Comparison of ENCODE assay signal across 8 cellular contexts in the genomic region with DNA sequence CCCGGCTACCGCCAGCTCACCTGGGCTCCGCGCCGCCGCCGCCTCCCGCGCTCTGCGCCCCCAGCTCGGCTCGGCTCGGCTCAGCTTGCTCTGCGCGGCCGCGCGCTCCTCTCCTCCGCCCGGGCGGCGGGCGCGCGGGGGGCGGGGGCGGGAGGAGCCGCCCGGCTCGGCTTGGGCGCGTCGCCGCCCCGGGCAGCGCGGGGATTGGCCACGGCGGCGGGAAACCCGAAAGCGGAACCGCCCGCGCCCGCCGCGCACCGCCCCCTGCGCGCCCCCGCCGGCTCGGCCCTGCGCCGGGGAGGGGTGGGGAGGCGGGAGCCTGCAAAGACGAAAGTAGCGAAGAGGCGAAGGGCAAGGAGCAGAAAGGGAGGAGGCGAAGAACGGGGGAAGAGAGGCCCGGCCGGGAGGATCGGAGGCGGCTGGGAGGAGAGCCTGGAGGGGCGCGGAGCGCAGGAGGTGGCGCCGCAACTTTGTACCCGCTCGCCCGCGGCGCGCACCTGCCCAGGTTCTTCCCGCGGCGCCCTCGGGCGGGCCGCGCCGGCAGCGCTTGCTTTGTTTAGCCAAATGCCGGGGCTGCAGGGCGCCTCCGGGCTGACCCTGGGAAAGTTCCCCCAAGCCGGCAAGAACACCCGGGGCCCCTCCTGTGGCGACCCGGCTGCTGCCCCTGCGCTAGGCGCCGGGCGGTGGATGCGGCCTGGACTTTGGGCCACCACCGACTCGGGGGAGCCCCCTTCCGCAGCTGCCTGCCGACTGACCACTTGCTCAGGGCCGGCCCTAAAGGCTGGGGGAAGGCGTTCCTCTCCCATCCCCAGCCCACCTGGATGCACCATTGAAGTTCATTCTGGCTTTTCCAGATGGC. TPM values are rescaled to one million over a fixed set of nuclear protein-coding genes. Genes with fewer than 3 reads are reported as not detected.
DNase-seq lines count a peak whose midpoint lies in the region; ATAC-seq and TF ChIP-seq lines count a peak whose summit lies in the region.

A gene (minus strand): TSS at position 92 of the 859 bp plus-strand sequence. CDS start 22,183 bp downstream, outside the sequence.

- TF ChIP-seq POLR2A in adrenal gland (IDR thresholded peaks at IDR 0.05): peak in 1 of 2 donors; percentile 75
- TF ChIP-seq POLR2A in upper lobe of left lung (IDR thresholded peaks at IDR 0.05): peak in 2 of 4 donors; percentile 11 to 82

- H3K9me3 ChIP-seq in adrenal gland (replicated peaks in 1 of 3) (no peaks in the 10 kb centered on the region), upper lobe of left lung (no peaks in the 10 kb centered on the region)

- 0 to 1% (median 0%) methylated on average over 32 to 104 of the region's 104 CpGs for WGBS in adrenal gland, 4 donors
- WGBS in upper lobe of left lung, 2 donors: 1 to 2% methylated on average over 39 to 62 of the region's 104 CpGs

- H3K27me3 ChIP-seq in adrenal gland (no peaks in the 10 kb centered on the region), upper lobe of left lung (no peaks in the 10 kb centered on the region)

- intact Hi-C loops in T-helper 1 cell treated with Interleukin-12 subunit alpha and Interleukin-12 subunit beta and Interleukin-4 antibody, amounts not matched to agents 30 ng/mL and 1 ng/mL, for 36 hours (cut with micrococcal nuclease): loop anchor here (1.0 to 5.0 kb wide), 15 partner anchors 55 to 1230 kb away; a partner anchor contains a TSS
- intact Hi-C loops in adrenal gland (cut with DNase I): no loop called here
- intact Hi-C loops in left cardiac atrium (cut with DNase I): no loop called here

- no peaks in the 10 kb centered on the region for H3K27me3 Mint-ChIP-seq in progenitor cell of endocrine pancreas

- ATAC-seq in HG02623 (IDR thresholded peaks at IDR 0.05; ENCODE audit: unreplicated experiment) (peak; percentile 73), left cardiac atrium (peak; percentile 95 to 97), upper lobe of left lung (ENCODE audit: low FRiP score in 2 of 2) (peak; percentile 90 to 98)

- DNase-seq in NCI-H1105 treated with DMSO at 0.1 percent for 48 hours (lab: John Stamatoyannopoulos, UW): peak; percentile 82
- peak; percentile 74 to 85 (median 80) for DNase-seq in adrenal gland
- DNase-seq in left cardiac atrium: peak; percentile 88
- peak; percentile 73 for DNase-seq in progenitor cell of endocrine pancreas (ENCODE audit: low spot score, unreplicated experiment)
- peak; percentile 86 to 98 for DNase-seq in upper lobe of left lung

- H3K27ac Mint-ChIP-seq in progenitor cell of endocrine pancreas: peak within 1 kb of the TSS; percentile 97

- TF ChIP-seq CTCF in GM12873 (IDR thresholded peaks at IDR 0.05; ENCODE audit: insufficient read depth, low read depth, low read length, missing control alignments) (peak; percentile 35), adrenal gland (IDR thresholded peaks at IDR 0.05) (peak in 2 of 6 experiments; percentile 17 to 18), progenitor cell of endocrine pancreas (IDR thresholded peaks at IDR 0.05; ENCODE audit: unreplicated experiment) (peak; percentile 42), upper lobe of left lung (IDR thresholded peaks at IDR 0.05) (peak in 2 of 6 experiments; percentile 25 to 27)

- H3K27ac ChIP-seq in adrenal gland (peak within 1 kb of the TSS; percentile 39 to 86 (median 73)), upper lobe of left lung (peak within 1 kb of the TSS; percentile 87 to 97 (median 90))

- no peak for TF ChIP-seq EP300 in upper lobe of left lung (IDR thresholded peaks at IDR 0.05)

- peak within 1 kb of the TSS; percentile 48 to 98 (median 90) for H3K4me3 ChIP-seq in adrenal gland
- H3K4me3 ChIP-seq in upper lobe of left lung: peak within 1 kb of the TSS; percentile 87 to 100 (median 94)

- H3K4me1 Mint-ChIP-seq in progenitor cell of endocrine pancreas (ENCODE audit: low read depth): peaks cover 18% of the 10 kb centered on the region

- H3K4me3 Mint-ChIP-seq in progenitor cell of endocrine pancreas (ENCODE audit: low read depth): peak within 1 kb of the TSS; percentile 84

- H3K9me3 Mint-ChIP-seq in progenitor cell of endocrine pancreas (ENCODE audit: low read depth): no peaks in the 10 kb centered on the region

- H3K36me3 ChIP-seq in adrenal gland (replicated peaks in 1 of 2): peaks cover 0 to 5% of the 10 kb centered on the region in 2 donors
- peaks cover 0 to 3% (median 0%) of the 10 kb centered on the region in 4 donors for H3K36me3 ChIP-seq in upper lobe of left lung

- H3K4me1 ChIP-seq in adrenal gland (replicated peaks in 1 of 2): peaks cover 17 to 29% of the 10 kb centered on the region in 2 donors
- peaks cover 27 to 52% (median 29%) of the 10 kb centered on the region in 4 donors for H3K4me1 ChIP-seq in upper lobe of left lung

- peaks cover 2% of the 10 kb centered on the region for H3K36me3 Mint-ChIP-seq in progenitor cell of endocrine pancreas (ENCODE audit: insufficient read depth)

RNA-seq across cellular contexts. Expression of the gene that starts here (rescaled TPM):
- 29.1 and 32.1 TPM in 2 replicates for total RNA-seq in T-helper 1 cell treated with Interleukin-12 subunit alpha and Interleukin-12 subunit beta and Interleukin-4 antibody, amounts not matched to agents 30 ng/mL and 1 ng/mL, for 36 hours
- total RNA-seq in adrenal gland (10 to 100 TPM; 18.8 to 42.9 (median 31.4) TPM), left cardiac atrium (10 to 100 TPM; 22.0 to 23.1 TPM), progenitor cell of endocrine pancreas (38.4 and 44.2 TPM in 2 replicates), upper lobe of left lung (10 to 100 TPM; 27.7 to 63.9 (median 41.7) TPM)
- polyA plus RNA-seq in adrenal gland: 10 to 100 TPM; 12.8 to 20.5 (median 13.6) TPM

Comparison
In these comparisons a context has a peak if more than half of its experiments do, and no peak if none do; other contexts are left out.
1. Peak in every context shown above with its lines: DNase-seq, ATAC-seq, H3K4me3 ChIP-seq and H3K27ac ChIP-seq.